In genomic region chr16:68085259-68086071, GRCh38 we compare ENCODE assay signal across 8 cellular contexts. TPM values are rescaled to one million over a fixed set of nuclear protein-coding genes. Genes with fewer than 3 reads are reported as not detected.
DNase-seq lines count a peak whose midpoint lies in the region; ATAC-seq lines count a peak whose summit lies in the region.

TSS of gene NFATC3 (plus strand) at chr16:68085370. CDS start at chr16:68085682, 312 bp downstream.

- peak; percentile 68 for ATAC-seq in GM18511 (IDR thresholded peaks at IDR 0.05; ENCODE audit: unreplicated experiment)
- ATAC-seq in HG02981 (IDR thresholded peaks at IDR 0.05; ENCODE audit: unreplicated experiment): peak; percentile 58

- DNase-seq in 8988T (peak; percentile 95), NCI-H2171 treated with DMSO at 0.1 percent for 48 hours (lab: John Stamatoyannopoulos, UW) (peak; percentile 67), cerebellum (ENCODE audit: low spot score) (peak; percentile 98), kidney glomerular epithelial cell (lab: John Stamatoyannopoulos, UW) (peak; percentile 82)
- peak; percentile 99 for DNase-seq in activated CD4-positive, alpha-beta T cell treated with anti-CD3 and anti-CD28 coated beads for 1 hour
- DNase-seq in stimulated activated CD4-positive, alpha-beta T cell treated with anti-CD3 and anti-CD28 coated beads, Interleukin-15, amount 100 ng/mL, for 48 hours (ENCODE audit: low read depth in 2 of 2): peak; percentile 98

RNA-seq across cellular contexts. Expression of gene NFATC3, which starts in this region (rescaled TPM):
- total RNA-seq in cerebellum: 21.1 TPM

Comparison
In these comparisons a context has a peak if more than half of its experiments do, and no peak if none do; other contexts are left out.
1. Peak in every context shown above with its lines: DNase-seq and ATAC-seq.